ENCODE assay signal across 1 cellular context in genomic region chr20:3115190-3116107, GRCh38.
TF ChIP-seq lines count a peak whose summit lies in the region.

No MANE protein-coding gene starts in this region.

TF ChIP-seq in K562, 482 proteins besides CTCF, POLR2A, EP300 and RAD21:
- TF ChIP-seq SMC3 (conservative IDR thresholded peaks at IDR 0.05; ENCODE audit: insufficient read depth, low read depth, low read length) (peak; percentile 64), ZNF3 (CRISPR knock-in tag; IDR thresholded peaks at IDR 0.05) (no peak), ZNF384 (IDR thresholded peaks at IDR 0.05; ENCODE audit: low read depth, low read length) (peak; percentile 98)
